8 cellular contexts compared by ENCODE assay signal in the genomic region with DNA sequence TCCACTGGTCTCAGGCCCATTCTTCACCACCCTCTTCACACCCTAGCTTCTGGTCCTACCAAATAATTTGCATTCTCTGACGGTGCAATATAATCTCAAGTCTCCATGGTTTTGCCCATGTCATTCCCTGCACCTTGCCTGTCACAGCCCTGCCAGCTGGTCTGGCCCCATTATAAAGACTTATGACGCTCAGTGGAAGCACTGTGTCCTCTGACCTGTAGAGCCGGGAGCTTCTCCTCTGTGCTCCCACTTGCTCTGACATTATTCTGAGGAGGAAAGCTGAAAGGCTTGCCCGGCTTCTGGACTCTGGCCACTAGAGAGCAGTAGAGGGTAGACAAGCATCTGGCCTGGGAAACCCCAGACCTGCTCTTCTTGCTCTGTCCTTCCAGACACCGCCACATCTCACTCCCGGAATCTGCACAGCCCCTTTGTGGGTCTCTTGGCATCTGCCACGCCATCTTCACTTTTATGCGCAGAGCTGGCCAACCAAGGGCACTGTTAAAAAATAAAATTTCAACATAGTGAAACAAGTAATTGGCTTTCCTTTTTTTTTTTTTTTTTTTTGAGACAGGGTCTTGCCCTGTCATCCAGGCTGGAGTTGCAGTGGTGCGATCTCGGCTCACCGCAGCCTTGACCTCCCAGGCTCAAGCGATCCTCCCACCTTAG. TPM values are rescaled to one million over a fixed set of nuclear protein-coding genes. Genes with fewer than 3 reads are reported as not detected.
DNase-seq lines count a peak whose midpoint lies in the region; ATAC-seq and TF ChIP-seq lines count a peak whose summit lies in the region.

No MANE protein-coding gene starts in this region.

- TF ChIP-seq CTCF in esophagus muscularis mucosa (IDR thresholded peaks at IDR 0.05) = peak; percentile 84 to 94 (median 89)
- TF ChIP-seq CTCF in natural killer cell (IDR thresholded peaks at IDR 0.05) = peak; percentile 86

- intact Hi-C loops in esophagus muscularis mucosa (cut with DNase I) = loop anchor here (2.0 to 5.0 kb wide), 3 partner anchors 130 to 305 kb away; partner anchors contain the start of gene ATF3
- intact Hi-C loops in natural killer cell (cut with micrococcal nuclease) = loop anchor here (1.0 to 2.0 kb wide), 4 partner anchors 119 to 518 kb away; no protein-coding TSS in a partner anchor

- no peaks in the 10 kb centered on the region for H4K20me1 ChIP-seq in Karpas-422 (ENCODE audit: insufficient read depth, low read depth, low read length)

- no peaks in the 10 kb centered on the region for H3K79me2 ChIP-seq in Karpas-422 (ENCODE audit: low read length)

- H3K4me3 Mint-ChIP-seq in natural killer cell = no peak overlapping the region

- no peak overlapping the region for H3K27ac ChIP-seq in Karpas-422 (ENCODE audit: low read length)
- H3K27ac ChIP-seq in esophagus muscularis mucosa (replicated peaks in 1 of 4) = no peak overlapping the region

- H3K36me3 Mint-ChIP-seq in natural killer cell = no peaks in the 10 kb centered on the region

- TF ChIP-seq POLR2A in esophagus muscularis mucosa (IDR thresholded peaks at IDR 0.05; ENCODE audit: low read depth) = no peak

- WGBS in esophagus muscularis mucosa = 38% methylated on average over 12 of the region's 12 CpGs

- no peak overlapping the region for H2AFZ ChIP-seq in Karpas-422 (ENCODE audit: low read length)

- no peak overlapping the region for H3K9ac ChIP-seq in Karpas-422 (ENCODE audit: low read length)

- H3K36me3 ChIP-seq in Karpas-422 (ENCODE audit: insufficient read depth, low read length) = no peaks in the 10 kb centered on the region
- H3K36me3 ChIP-seq in esophagus muscularis mucosa = no peaks in the 10 kb centered on the region

- H3K27me3 Mint-ChIP-seq in natural killer cell (ENCODE audit: low read depth in 2 of 2) = peaks cover 9 to 15% of the 10 kb centered on the region in 2 donors

- DNase-seq in EH (ENCODE audit: low read depth) (peak; percentile 86), Karpas-422 (peak; percentile 91), activated T-cell treated with anti-CD3 and anti-CD28 coated beads for 48 hours (ENCODE audit: low read depth) (peak; percentile 68), esophagus muscularis mucosa (ENCODE audit: extremely low spot score) (peak; percentile 96), natural killer cell (peak; percentile 66)
- DNase-seq in stimulated activated naive CD4-positive, alpha-beta T cell treated with Interleukin-2 at 50 U/mL for 16 hours (lab: John Stamatoyannopoulos, UW) = peak; percentile 65

- H3K27ac Mint-ChIP-seq in natural killer cell = peak overlapping the region in 1 of 2 donors; percentile 73

- H3K9me2 ChIP-seq in Karpas-422 (replicated peaks; ENCODE audit: insufficient read depth, low read length) = no peaks in the 10 kb centered on the region

- H3K4me1 Mint-ChIP-seq in natural killer cell = peaks cover 33 to 46% of the 10 kb centered on the region in 2 donors

- peak overlapping the region; percentile 45 for H3K4me2 ChIP-seq in Karpas-422 (ENCODE audit: low read depth, low read length, poor library complexity, severe bottlenecking)

- H3K4me3 ChIP-seq in Karpas-422 (ENCODE audit: low read length) = no peak overlapping the region
- no peak overlapping the region for H3K4me3 ChIP-seq in esophagus muscularis mucosa

- no peak for TF ChIP-seq EP300 in esophagus muscularis mucosa (IDR thresholded peaks at IDR 0.05)

- H3K9me3 Mint-ChIP-seq in natural killer cell = no peaks in the 10 kb centered on the region

- H3K4me1 ChIP-seq in Karpas-422 (ENCODE audit: low read length) (peaks cover 3% of the 10 kb centered on the region), esophagus muscularis mucosa (peaks cover 0 to 17% (median 8%) of the 10 kb centered on the region in 4 donors)

- H3K27me3 ChIP-seq in Karpas-422 (ENCODE audit: low read length) = no peaks in the 10 kb centered on the region
- H3K27me3 ChIP-seq in esophagus muscularis mucosa = no peaks in the 10 kb centered on the region

- ATAC-seq in GM21786 (IDR thresholded peaks at IDR 0.05; ENCODE audit: unreplicated experiment) (peak; percentile 93), natural killer cell (peak; percentile 79 to 87 (median 81))

- no peaks in the 10 kb centered on the region for H3K9me3 ChIP-seq in Karpas-422 (ENCODE audit: low read length)
- H3K9me3 ChIP-seq in esophagus muscularis mucosa = no peaks in the 10 kb centered on the region

TF ChIP-seq in PFSK-1, 5 proteins besides CTCF, POLR2A, EP300 and RAD21:
- TF ChIP-seq SIN3A (IDR thresholded peaks at IDR 0.05; ENCODE audit: borderline replicate concordance, insufficient read depth, low read length) (0 out of 2 replicates have a peak, but pooled peaks have one; percentile 24), TAF1 (IDR thresholded peaks at IDR 0.05; ENCODE audit: borderline replicate concordance, insufficient read depth, low read length) (no peak), POLR2AphosphoS5 (IDR thresholded peaks at IDR 0.05; ENCODE audit: low read depth, low read length) (no peak), FOXP2 (optimal IDR thresholded peaks at IDR 0.05; ENCODE audit: borderline replicate concordance, extremely low read depth, extremely low read length, insufficient read depth) (no peak)
- TF ChIP-seq, protein P1, sequence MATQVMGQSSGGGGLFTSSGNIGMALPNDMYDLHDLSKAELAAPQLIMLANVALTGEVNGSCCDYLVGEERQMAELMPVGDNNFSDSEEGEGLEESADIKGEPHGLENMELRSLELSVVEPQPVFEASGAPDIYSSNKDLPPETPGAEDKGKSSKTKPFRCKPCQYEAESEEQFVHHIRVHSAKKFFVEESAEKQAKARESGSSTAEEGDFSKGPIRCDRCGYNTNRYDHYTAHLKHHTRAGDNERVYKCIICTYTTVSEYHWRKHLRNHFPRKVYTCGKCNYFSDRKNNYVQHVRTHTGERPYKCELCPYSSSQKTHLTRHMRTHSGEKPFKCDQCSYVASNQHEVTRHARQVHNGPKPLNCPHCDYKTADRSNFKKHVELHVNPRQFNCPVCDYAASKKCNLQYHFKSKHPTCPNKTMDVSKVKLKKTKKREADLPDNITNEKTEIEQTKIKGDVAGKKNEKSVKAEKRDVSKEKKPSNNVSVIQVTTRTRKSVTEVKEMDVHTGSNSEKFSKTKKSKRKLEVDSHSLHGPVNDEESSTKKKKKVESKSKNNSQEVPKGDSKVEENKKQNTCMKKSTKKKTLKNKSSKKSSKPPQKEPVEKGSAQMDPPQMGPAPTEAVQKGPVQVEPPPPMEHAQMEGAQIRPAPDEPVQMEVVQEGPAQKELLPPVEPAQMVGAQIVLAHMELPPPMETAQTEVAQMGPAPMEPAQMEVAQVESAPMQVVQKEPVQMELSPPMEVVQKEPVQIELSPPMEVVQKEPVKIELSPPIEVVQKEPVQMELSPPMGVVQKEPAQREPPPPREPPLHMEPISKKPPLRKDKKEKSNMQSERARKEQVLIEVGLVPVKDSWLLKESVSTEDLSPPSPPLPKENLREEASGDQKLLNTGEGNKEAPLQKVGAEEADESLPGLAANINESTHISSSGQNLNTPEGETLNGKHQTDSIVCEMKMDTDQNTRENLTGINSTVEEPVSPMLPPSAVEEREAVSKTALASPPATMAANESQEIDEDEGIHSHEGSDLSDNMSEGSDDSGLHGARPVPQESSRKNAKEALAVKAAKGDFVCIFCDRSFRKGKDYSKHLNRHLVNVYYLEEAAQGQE (IDR thresholded peaks at IDR 0.05; ENCODE audit: insufficient read depth in 1 of 2, low read depth in 2 of 2, low read length in 2 of 2) = no peak

RNA-seq across cellular contexts. Expression of gene NENF, which starts 44.4 kb away (rescaled TPM):
- 41.4 and 63.9 TPM in 2 replicates for total RNA-seq in Karpas-422 (2014; rRNA removed; shearing (Covaris generic); ENCODE audit: low replicate concordance)
- 60.6 TPM for polyA plus RNA-seq in PFSK-1 (2012; ENCODE audit: insufficient read length, low read depth)
- total RNA-seq in esophagus muscularis mucosa (10 to 100 TPM; 67.9 to 99.3 (median 91.7) TPM), natural killer cell (10 to 100 TPM in 2 of 3 donors, 1 to 10 TPM in 1; 7.2 to 14.0 (median 12.2) TPM)
